In genomic region chr9:92325991-92326500, GRCh38 we compare ENCODE assay signal across 8 cellular contexts. TPM values are rescaled to one million over a fixed set of nuclear protein-coding genes. Genes with fewer than 3 reads are reported as not detected.
DNase-seq lines count a peak whose midpoint lies in the region; ATAC-seq and TF ChIP-seq lines count a peak whose summit lies in the region.

No MANE protein-coding gene starts in this region.

- peak overlapping the region; percentile 99 for H3K4me3 Mint-ChIP-seq in CD8-positive, alpha-beta T cell
- peak overlapping the region; percentile 99 for H3K4me3 Mint-ChIP-seq in H9

- WGBS in H9 (ENCODE audit: extremely low coverage, insufficient read length, low lambda C conversion rate) = no CpG with 5 or more reads among the region's 30 CpGs
- 2% methylated on average over 28 to 30 of the region's 30 CpGs for whole genome bisulfite sequencing in esophagus, 2 donors

- H4K91ac ChIP-seq in H9 (ENCODE audit: insufficient read length, low read depth, low read length) = no peak overlapping the region

- H3K79me1 ChIP-seq in H9 (ENCODE audit: insufficient read depth, low read depth, low read length, poor library complexity, severe bottlenecking) = no peaks in the 10 kb centered on the region

- TF ChIP-seq CTCF in CD8-positive, alpha-beta T cell (IDR thresholded peaks at IDR 0.05) = no peak
- TF ChIP-seq CTCF in H9 (conservative IDR thresholded peaks at IDR 0.05) (no peak), neutrophil (IDR thresholded peaks at IDR 0.05) (no peak)

- POLR2A ChIA-PET in CD8-positive, alpha-beta T cell (lab: Charles Lee) = interaction anchor here (1.0 to 2.0 kb wide), 4 partner anchors 9 to 345 kb away, joined by 3 to 6 read pairs (median 5); partner anchors contain the start of genes IARS1 and SPTLC1

- no peak overlapping the region for H4K8ac ChIP-seq in H9 (replicated peaks; ENCODE audit: insufficient read length, low read depth, low read length)

- H3K9me3 Mint-ChIP-seq in CD8-positive, alpha-beta T cell = no peaks in the 10 kb centered on the region
- H3K9me3 Mint-ChIP-seq in H9 = no peaks in the 10 kb centered on the region; a peak in 1 of 5 replicates

- H3K27me3 Mint-ChIP-seq in CD8-positive, alpha-beta T cell (ENCODE audit: low read depth) = no peaks in the 10 kb centered on the region
- H3K27me3 Mint-ChIP-seq in H9 (ENCODE audit: low read depth) = no peaks in the 10 kb centered on the region; the same call in 1 of the 2 replicates

- intact Hi-C loops in CD8-positive, alpha-beta T cell (cut with DNase I, micrococcal nuclease) = loop anchor here (1.0 to 10.0 kb wide), 10 partner anchors 33 to 1839 kb away; partner anchors contain the start of genes IARS1 (in 2 of the 2), ZNF484 (in 2 of the 2), BICD2 (in 1 of the 2) and FAM120A (in 1 of the 2)
- intact Hi-C loops in head of caudate nucleus (cut with DNase I) = no loop called here

- H3K4me2 ChIP-seq in H9 (ENCODE audit: insufficient read depth, insufficient read length, low read length) = peak overlapping the region; percentile 63

- H4K20me1 ChIP-seq in H9 (ENCODE audit: control insufficient read depth, insufficient read depth, insufficient read length) = no peaks in the 10 kb centered on the region

- H3K18ac ChIP-seq in H9 (ENCODE audit: insufficient read length, low read depth, low read length) = no peak overlapping the region

- H3K9ac ChIP-seq in H9 (ENCODE audit: extremely low read depth, insufficient read length, low read length) = peak overlapping the region; percentile 98

- DNase-seq in CD8-positive, alpha-beta T cell = no peak
- DNase-seq in H9 (no peak), SJCRH30 (no peak), head of caudate nucleus (no peak)

- H3K27ac ChIP-seq in CD8-positive, alpha-beta T cell (ENCODE audit: low read depth, low read length) = peak overlapping the region; percentile 82
- H3K27ac ChIP-seq in H9 (ENCODE audit: insufficient read length, low read depth, low read length) = no peak overlapping the region
- H3K27ac ChIP-seq in SJCRH30 = peak overlapping the region; percentile 99
- peak overlapping the region; percentile 97 for H3K27ac ChIP-seq in esophagus (ENCODE audit: low read depth in 2 of 2, low read length in 1 of 2)
- H3K27ac ChIP-seq in neutrophil = peak overlapping the region; percentile 91

- peaks cover 18% of the 10 kb centered on the region for H3K4me1 ChIP-seq in CD8-positive, alpha-beta T cell (ENCODE audit: insufficient read depth, low read length)
- no peaks in the 10 kb centered on the region for H3K4me1 ChIP-seq in H9 (ENCODE audit: insufficient read depth, low read length)
- peaks cover 3% of the 10 kb centered on the region; the same call in 1 of the 2 replicates for H3K4me1 ChIP-seq in SJCRH30
- H3K4me1 ChIP-seq in esophagus (ENCODE audit: control insufficient read depth in 2 of 2, insufficient read depth in 2 of 2, low read length in 1 of 2) = peaks cover 0 to 3% of the 10 kb centered on the region in 2 donors
- H3K4me1 ChIP-seq in neutrophil (ENCODE audit: control insufficient read depth in 1 of 2, insufficient read depth in 1 of 2, low read depth in 1 of 2, low read length in 1 of 2) = peaks cover 23 to 32% of the 10 kb centered on the region in 2 experiments

- H4K5ac ChIP-seq in H9 (ENCODE audit: insufficient read length, low read depth, low read length) = no peak overlapping the region

- H3K27me3 ChIP-seq in CD8-positive, alpha-beta T cell (ENCODE audit: insufficient read depth, low read length) = no peaks in the 10 kb centered on the region
- H3K27me3 ChIP-seq in H9 (ENCODE audit: insufficient read depth, low read length) (no peaks in the 10 kb centered on the region), SJCRH30 (no peaks in the 10 kb centered on the region), esophagus (ENCODE audit: control insufficient read depth in 1 of 2, insufficient read depth in 2 of 2, low read length in 2 of 2) (no peaks in the 10 kb centered on the region), neutrophil (no peaks in the 10 kb centered on the region)

- H3K9me3 ChIP-seq in CD8-positive, alpha-beta T cell (ENCODE audit: low read length) = no peaks in the 10 kb centered on the region
- H3K9me3 ChIP-seq in H9 (ENCODE audit: control insufficient read depth, low read depth, low read length) = no peaks in the 10 kb centered on the region
- no peaks in the 10 kb centered on the region for H3K9me3 ChIP-seq in SJCRH30 (replicated peaks)
- H3K9me3 ChIP-seq in esophagus (ENCODE audit: control insufficient read depth in 2 of 2, insufficient read depth in 1 of 2, low read depth in 1 of 2, low read length in 1 of 2) = no peaks in the 10 kb centered on the region
- H3K9me3 ChIP-seq in neutrophil = no peaks in the 10 kb centered on the region

- H2BK20ac ChIP-seq in H9 (ENCODE audit: low read depth, low read length, poor library complexity, severe bottlenecking) = no peak overlapping the region

- no peak overlapping the region for H2AFZ ChIP-seq in H9 (ENCODE audit: low read length)

- no peak overlapping the region for H3K56ac ChIP-seq in H9 (ENCODE audit: insufficient read length, low read depth, low read length)

- H2BK12ac ChIP-seq in H9 (ENCODE audit: insufficient read length, low read depth, low read length) = no peak overlapping the region

- no peak overlapping the region for H2AK5ac ChIP-seq in H9 (ENCODE audit: insufficient read length, low read length)

- no peak overlapping the region for H3K4ac ChIP-seq in H9 (ENCODE audit: low read depth, low read length)

- CTCF ChIA-PET in CD8-positive, alpha-beta T cell (lab: Charles Lee) = interaction anchor here (1.5 kb wide), 1 partner anchor 27 kb away, joined by 3 read pairs; no protein-coding TSS in a partner anchor

- H2BK5ac ChIP-seq in H9 (ENCODE audit: insufficient read length, low read length) = no peak overlapping the region

- H3K23me2 ChIP-seq in H9 (ENCODE audit: insufficient read length, low read depth, low read length, poor library complexity, severe bottlenecking) = no peaks in the 10 kb centered on the region

- H3K36me3 ChIP-seq in CD8-positive, alpha-beta T cell (ENCODE audit: insufficient read depth, low read length) = peaks cover 3% of the 10 kb centered on the region
- peaks cover 23% of the 10 kb centered on the region for H3K36me3 ChIP-seq in SJCRH30
- H3K36me3 ChIP-seq in esophagus (ENCODE audit: control insufficient read depth in 2 of 2, insufficient read depth in 2 of 2, low read length in 1 of 2) = peaks cover 0 to 3% of the 10 kb centered on the region in 2 donors
- H3K36me3 ChIP-seq in neutrophil = peaks cover 4% of the 10 kb centered on the region

- H3K4me1 Mint-ChIP-seq in CD8-positive, alpha-beta T cell (ENCODE audit: low read depth) = peaks cover 38% of the 10 kb centered on the region
- peaks cover 19 to 21% of the 10 kb centered on the region in 2 experiments for H3K4me1 Mint-ChIP-seq in H9

- H3K23ac ChIP-seq in H9 (ENCODE audit: insufficient read length, low read depth, low read length) = no peak overlapping the region

- H3K14ac ChIP-seq in H9 (ENCODE audit: insufficient read depth, low read length) = peak overlapping the region; percentile 100; the same call in 1 of the 2 replicates

- peak overlapping the region; percentile 99 for H3K27ac Mint-ChIP-seq in CD8-positive, alpha-beta T cell
- peak overlapping the region in 1 of 3 experiments; percentile 42; a peak in 1 of 7 replicates for H3K27ac Mint-ChIP-seq in H9

- peak; percentile 2 for ATAC-seq in CD8-positive, alpha-beta T cell
- no peak for ATAC-seq in HG02981 (IDR thresholded peaks at IDR 0.05; ENCODE audit: unreplicated experiment)
- no peak for ATAC-seq in GM18868 (IDR thresholded peaks at IDR 0.05; ENCODE audit: unreplicated experiment)

- no peak overlapping the region for H2BK15ac ChIP-seq in H9 (ENCODE audit: low read depth, low read length)

- peak overlapping the region; percentile 84 for H3K4me3 ChIP-seq in CD8-positive, alpha-beta T cell (ENCODE audit: low read depth, low read length)
- H3K4me3 ChIP-seq in SJCRH30 (peak overlapping the region; percentile 86), esophagus (ENCODE audit: low read depth in 1 of 2, low read length in 2 of 2) (peak overlapping the region; percentile 85 to 95), neutrophil (ENCODE audit: low read depth in 1 of 2, low read length in 1 of 2) (peak overlapping the region; percentile 72 to 97)

- no peak overlapping the region for H2BK120ac ChIP-seq in H9 (ENCODE audit: low read depth, low read length, poor library complexity, severe bottlenecking)

- peaks cover 6% of the 10 kb centered on the region; the same call in 1 of the 2 replicates for H3K79me2 ChIP-seq in H9 (ENCODE audit: insufficient read depth, low read length)

- H3K36me3 Mint-ChIP-seq in CD8-positive, alpha-beta T cell = peaks cover 30% of the 10 kb centered on the region
- H3K36me3 Mint-ChIP-seq in H9 (ENCODE audit: insufficient read depth in 1 of 3, low read depth in 3 of 3) = peaks cover 5 to 19% (median 18%) of the 10 kb centered on the region in 3 experiments; a peak in 6 of 7 replicates

- H3T11ph ChIP-seq in H9 (ENCODE audit: low read length) = no peak overlapping the region

RNA-seq across cellular contexts. Expression of gene CENPP, which starts 0.3 kb away (rescaled TPM):
- 1 to 10 TPM; 2.8 to 4.6 TPM for total RNA-seq in CD8-positive, alpha-beta T cell
- total RNA-seq in H9 (2021) = 8.9 and 9.1 TPM in 2 replicates
- 22.6 and 24.2 TPM in 2 replicates for total RNA-seq in SJCRH30 (2014; rRNA removed; shearing (Covaris generic))
- polyA plus RNA-seq in esophagus = 1 to 10 TPM; 2.2 to 3.6 TPM

RNA-seq across cellular contexts. Expression of gene NOL8, which starts 0.9 kb away (rescaled TPM):
- total RNA-seq in CD8-positive, alpha-beta T cell = 10 to 100 TPM; 63.2 to 69.0 TPM
- total RNA-seq in H9 (2021) = 42.1 and 48.4 TPM in 2 replicates
- 47.9 and 60.6 TPM in 2 replicates for total RNA-seq in SJCRH30 (2014; rRNA removed; shearing (Covaris generic))
- polyA plus RNA-seq in esophagus = 10 to 100 TPM; 13.4 to 20.5 TPM

RNA-seq across cellular contexts. Expression of gene IARS1, which starts 32.5 kb away (rescaled TPM):
- 10 to 100 TPM; 64.2 to 66.2 TPM for total RNA-seq in CD8-positive, alpha-beta T cell
- total RNA-seq in H9 (2021) = 222 and 234 TPM in 2 replicates
- total RNA-seq in SJCRH30 (2014; rRNA removed; shearing (Covaris generic)) = 248 and 274 TPM in 2 replicates
- polyA plus RNA-seq in esophagus = 10 to 100 TPM; 14.5 to 32.2 TPM
